Comparison of ENCODE assay signal across 21 cellular contexts in the genomic region with DNA sequence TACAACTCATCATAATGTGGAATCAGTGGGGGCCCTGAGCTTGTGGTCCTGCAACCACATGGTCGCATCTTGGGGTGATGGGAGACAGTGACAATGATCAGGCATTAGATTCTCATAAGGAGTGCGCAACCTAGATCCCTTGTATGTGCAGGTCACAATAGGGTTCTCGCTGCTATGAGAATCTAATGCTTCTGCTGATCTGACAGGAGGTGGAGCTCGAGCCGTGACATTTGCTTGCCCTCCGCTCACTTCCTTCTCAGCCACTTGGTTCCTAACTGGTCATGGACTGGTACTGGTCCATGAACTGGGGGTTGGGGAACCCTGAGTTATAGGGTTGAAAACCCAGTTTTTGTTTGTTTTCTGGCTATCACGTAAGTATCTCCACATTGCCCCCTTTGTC.
DNase-seq lines count a peak whose midpoint lies in the region; ATAC-seq, FAIRE-seq and TF ChIP-seq lines count a peak whose summit lies in the region.
"Had no signal": no experiment of that assay in that cellular context is flagged by ENCODE, and none has a peak within 500 bp of the region (broad histone marks: within the 10 kb centered on the region; RNA-seq: fewer than 3 reads in every experiment).

No MANE protein-coding gene starts in this region.

- peak; percentile 27 for FAIRE-seq in H54 (lab: Jason Lieb, UNC)
- FAIRE-seq: A549, D721Med, GM12892, GM18507, HTR-8/SVneo had no signal

- H3K27ac ChIP-seq in neural progenitor cell = no peak overlapping the region
- H3K27ac ChIP-seq: A549, C4-2B had no signal

- H3K4me2 ChIP-seq in neural progenitor cell = no peak overlapping the region
- H3K4me2 ChIP-seq: A549 had no signal

- no peaks in the 10 kb centered on the region for H3K9me3 Mint-ChIP-seq in neural progenitor cell
- H3K9me3 Mint-ChIP-seq: IgD-negative memory B cell had no signal

- H3K27me3 Mint-ChIP-seq in neural progenitor cell (ENCODE audit: insufficient read depth, low read depth) = no peaks in the 10 kb centered on the region
- H3K27me3 Mint-ChIP-seq: CD4-positive, alpha-beta T cell; IgD-negative memory B cell had no signal

- in situ Hi-C loops in SK-MEL-5 (cut with HindIII; ENCODE audit: low pct_unique_long_range_greater_than_20kb, low sequenced_read_pairs) = no loop called here

- TF ChIP-seq CTCF in neural progenitor cell (IDR thresholded peaks at IDR 0.05) = no peak

- H3K27me3 ChIP-seq in neural progenitor cell = no peaks in the 10 kb centered on the region

- H3K27ac Mint-ChIP-seq in neural progenitor cell = no peak overlapping the region
- H3K27ac Mint-ChIP-seq: CD4-positive, alpha-beta T cell; IgD-negative memory B cell had no signal

- peak overlapping the region; percentile 45 for H2AFZ ChIP-seq in neural progenitor cell (replicated peaks)

- no peaks in the 10 kb centered on the region for H3K79me2 ChIP-seq in neural progenitor cell (ENCODE audit: low read depth)

- ATAC-seq in GM18517 (IDR thresholded peaks at IDR 0.05; ENCODE audit: unreplicated experiment) (no peak), HG02981 (IDR thresholded peaks at IDR 0.05; ENCODE audit: unreplicated experiment) (no peak)
- ATAC-seq: A549 had no signal

- H3K4me3 Mint-ChIP-seq in neural progenitor cell = no peak overlapping the region
- H3K4me3 Mint-ChIP-seq: CD4-positive, alpha-beta T cell; IgD-negative memory B cell had no signal

- peak; percentile 4 for DNase-seq in ELR (ENCODE audit: low read depth)
- no peak for DNase-seq in H54 (ENCODE audit: insufficient read length, low spot score)
- peak; percentile 49 for DNase-seq in SK-MEL-5 (ENCODE audit: low read depth, low spot score)
- no peak for DNase-seq in neural progenitor cell (ENCODE audit: low spot score)
- DNase-seq in NCI-H146 treated with DMSO at 0.1 percent for 48 hours (lab: John Stamatoyannopoulos, UW; ENCODE audit: unreplicated experiment) = no peak
- DNase-seq: AML-193; CD4-positive, alpha-beta T cell; GDM1; GOT3; KG1 had no signal

- no peaks in the 10 kb centered on the region for H3K36me3 Mint-ChIP-seq in neural progenitor cell
- H3K36me3 Mint-ChIP-seq: IgD-negative memory B cell had no signal

- no peak overlapping the region for H3K9ac ChIP-seq in neural progenitor cell

- no peaks in the 10 kb centered on the region for H3K36me3 ChIP-seq in neural progenitor cell
- H3K36me3 ChIP-seq: HAP-1 had no signal

- no peaks in the 10 kb centered on the region for H3F3A ChIP-seq in neural progenitor cell (ENCODE audit: low read depth)

- no peaks in the 10 kb centered on the region for H4K20me1 ChIP-seq in neural progenitor cell (ENCODE audit: low read depth)

- TF ChIP-seq POLR2A in H54 (IDR thresholded peaks at IDR 0.05; ENCODE audit: low read depth, low read length) = no peak

- peaks cover 6% of the 10 kb centered on the region for H3K4me1 Mint-ChIP-seq in neural progenitor cell

- H3K4me3 ChIP-seq in neural progenitor cell = no peak overlapping the region
- H3K4me3 ChIP-seq: A549, HAP-1 had no signal

- H3K4me1 ChIP-seq in neural progenitor cell = no peaks in the 10 kb centered on the region
- H3K4me1 ChIP-seq: A549, Caco-2, HAP-1 had no signal

- H3K9me3 ChIP-seq in neural progenitor cell (ENCODE audit: low read depth) = no peaks in the 10 kb centered on the region
- H3K9me3 ChIP-seq: A549, Caco-2, HAP-1 had no signal

Comparison
In these comparisons a context has a peak if more than half of its experiments do, and no peak if none do; other contexts are left out.
1. DNase-seq: peak in ELR (single experiment) and SK-MEL-5 (single experiment); none in H54 (single experiment), neural progenitor cell (single experiment) and NCI-H146 treated with DMSO at 0.1 percent for 48 hours (single experiment).